ENCODE assay signal across 17 cellular contexts in the genomic region with DNA sequence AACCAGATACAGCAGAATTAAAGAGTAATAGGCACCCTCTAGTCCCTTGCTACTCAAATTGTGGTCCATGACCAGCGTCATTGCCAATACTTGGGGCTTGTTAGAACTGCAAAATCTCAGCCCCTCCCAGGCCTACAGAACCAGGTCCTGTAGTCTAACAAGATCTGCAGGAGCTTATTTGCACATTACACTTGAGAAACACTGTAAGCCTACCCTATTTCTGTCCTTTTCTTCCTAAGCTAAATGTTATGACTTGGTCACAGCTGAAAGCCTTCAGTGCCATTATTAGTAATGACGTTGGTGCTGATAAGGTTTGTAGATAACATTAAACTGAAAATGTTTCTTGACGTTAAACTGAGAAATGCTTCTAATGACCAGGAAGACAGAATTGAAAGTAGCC. TPM values are rescaled to one million over a fixed set of nuclear protein-coding genes. Genes with fewer than 3 reads are reported as not detected.
A peak's percentile ranks its signal among the peaks of the same experiment; 100 is the strongest.
DNase-seq lines count a peak whose midpoint lies in the region; ATAC-seq and TF ChIP-seq lines count a peak whose summit lies in the region.
"Had no signal": no experiment of that assay in that cellular context is flagged by ENCODE, and none has a peak within 500 bp of the region (broad histone marks: within the 10 kb centered on the region; RNA-seq: fewer than 3 reads in every experiment).

No MANE protein-coding gene starts in this region.

- intact Hi-C loops in ascending aorta (cut with DNase I) = no loop called here

- H3K4me3 ChIP-seq in GM06990 (replicated peaks; ENCODE audit: low read depth, low read length) (no peak overlapping the region), ascending aorta (no peak overlapping the region), fibroblast of the aortic adventitia (ENCODE audit: low read depth, low read length) (no peak overlapping the region)
- H3K4me3 ChIP-seq: MG63, SK-N-MC had no signal

- no peaks in the 10 kb centered on the region for H3K36me3 Mint-ChIP-seq in natural killer cell treated with Interleukin-12 subunit alpha and Interleukin-12 subunit beta and Interleukin-15 and Interleukin-18, amount 100 ng/mL, for 72 hours

- peaks cover 0 to 5% of the 10 kb centered on the region in 2 donors for H3K27me3 Mint-ChIP-seq in natural killer cell treated with Interleukin-12 subunit alpha and Interleukin-12 subunit beta and Interleukin-15 and Interleukin-18, amount 100 ng/mL, for 72 hours
- H3K27me3 Mint-ChIP-seq: B cell; CD4-positive, alpha-beta T cell had no signal

- H3K4me1 ChIP-seq in ascending aorta = peaks cover 3 to 46% of the 10 kb centered on the region in 2 donors

- H3K4me3 Mint-ChIP-seq in natural killer cell treated with Interleukin-12 subunit alpha and Interleukin-12 subunit beta and Interleukin-15 and Interleukin-18, amount 100 ng/mL, for 72 hours = no peak overlapping the region
- H3K4me3 Mint-ChIP-seq: B cell; CD4-positive, alpha-beta T cell; H9 had no signal

- DNase-seq in GM06990 (ENCODE audit: extremely low read depth, insufficient read length) (peak; percentile 15), ascending aorta (ENCODE audit: low spot score in 2 of 2) (no peak), fibroblast of the aortic adventitia (ENCODE audit: low read depth) (peak; percentile 44), iPS-NIHi7 (ENCODE audit: extremely low spot score) (no peak)
- no peak for DNase-seq in natural killer cell treated with Interleukin-12 subunit alpha and Interleukin-12 subunit beta and Interleukin-15 and Interleukin-18, amount 100 ng/mL, for 72 hours (ENCODE audit: low spot score)
- DNase-seq: Calu3; CD4-positive, alpha-beta T cell; H9; MG63; NCI-H2029 treated with DMSO at 0.1 percent for 48 hours; NCI-H524 treated with DMSO at 0.1 percent for 48 hours; NK-92 treated with Interleukin-12 subunit alpha and Interleukin-12 subunit beta, amount 100 ng/mL, for 24 hours had no signal

- TF ChIP-seq CTCF in GM06990 (IDR thresholded peaks at IDR 0.05; ENCODE audit: insufficient read depth, low read length, poor library complexity, severe bottlenecking) (no peak), ascending aorta (IDR thresholded peaks at IDR 0.05) (no peak), fibroblast of the aortic adventitia (IDR thresholded peaks at IDR 0.05; ENCODE audit: insufficient read depth, low read length) (no peak)

- H3K36me3 ChIP-seq in GM06990 (ENCODE audit: control insufficient read depth, insufficient read depth, low read length) (no peaks in the 10 kb centered on the region), ascending aorta (no peaks in the 10 kb centered on the region)
- H3K36me3 ChIP-seq: MG63 had no signal

- H3K9me3 ChIP-seq in ascending aorta = no peaks in the 10 kb centered on the region
- H3K9me3 ChIP-seq: MG63 had no signal

- no peaks in the 10 kb centered on the region for H3K4me1 Mint-ChIP-seq in natural killer cell treated with Interleukin-12 subunit alpha and Interleukin-12 subunit beta and Interleukin-15 and Interleukin-18, amount 100 ng/mL, for 72 hours (ENCODE audit: low read depth in 2 of 2)

- no peaks in the 10 kb centered on the region for H3K9me3 Mint-ChIP-seq in natural killer cell treated with Interleukin-12 subunit alpha and Interleukin-12 subunit beta and Interleukin-15 and Interleukin-18, amount 100 ng/mL, for 72 hours
- H3K9me3 Mint-ChIP-seq: CD4-positive, alpha-beta T cell; H9 had no signal

- ATAC-seq in GM18861 (IDR thresholded peaks at IDR 0.05; ENCODE audit: unreplicated experiment) = peak; percentile 67
- ATAC-seq in GM21723 (IDR thresholded peaks at IDR 0.05; ENCODE audit: unreplicated experiment) = no peak
- no peak for ATAC-seq in GM21381 (IDR thresholded peaks at IDR 0.05; ENCODE audit: unreplicated experiment)
- ATAC-seq in natural killer cell treated with Interleukin-12 subunit alpha and Interleukin-12 subunit beta and Interleukin-15 and Interleukin-18, amount 100 ng/mL, for 72 hours = no peak

- no peaks in the 10 kb centered on the region; the same call in 1 of the 2 replicates for H3K27me3 ChIP-seq in GM06990 (replicated peaks; ENCODE audit: control insufficient read depth, insufficient read depth, low read length)
- no peaks in the 10 kb centered on the region for H3K27me3 ChIP-seq in ascending aorta
- H3K27me3 ChIP-seq: MG63 had no signal

- H3K27ac ChIP-seq in ascending aorta = peak overlapping the region; percentile 8 to 53
- H3K27ac ChIP-seq: SK-N-MC had no signal

- H3K27ac Mint-ChIP-seq in natural killer cell treated with Interleukin-12 subunit alpha and Interleukin-12 subunit beta and Interleukin-15 and Interleukin-18, amount 100 ng/mL, for 72 hours = no peak overlapping the region
- H3K27ac Mint-ChIP-seq: B cell; CD4-positive, alpha-beta T cell had no signal

RNA-seq across cellular contexts. Expression of gene CARMIL1, which starts 36.6 kb away (rescaled TPM):
- total RNA-seq in ascending aorta (16.1 TPM), fibroblast of the aortic adventitia (ENCODE audit: low replicate concordance) (23.9 and 38.7 TPM in 2 replicates)
- under 1 TPM; 0.56 to 0.76 TPM for total RNA-seq in natural killer cell treated with Interleukin-12 subunit alpha and Interleukin-12 subunit beta and Interleukin-15 and Interleukin-18, amount 100 ng/mL, for 72 hours

Comparison
In these comparisons a context has a peak if more than half of its experiments do, and no peak if none do; other contexts are left out.
1. DNase-seq: peak in GM06990 (single experiment) and fibroblast of the aortic adventitia (single experiment); none in ascending aorta (0 of 2), iPS-NIHi7 (single experiment) and natural killer cell treated with Interleukin-12 subunit alpha and Interleukin-12 subunit beta and Interleukin-15 and Interleukin-18, amount 100 ng/mL, for 72 hours (single experiment).